8 cellular contexts compared by ENCODE assay signal in the genomic region with DNA sequence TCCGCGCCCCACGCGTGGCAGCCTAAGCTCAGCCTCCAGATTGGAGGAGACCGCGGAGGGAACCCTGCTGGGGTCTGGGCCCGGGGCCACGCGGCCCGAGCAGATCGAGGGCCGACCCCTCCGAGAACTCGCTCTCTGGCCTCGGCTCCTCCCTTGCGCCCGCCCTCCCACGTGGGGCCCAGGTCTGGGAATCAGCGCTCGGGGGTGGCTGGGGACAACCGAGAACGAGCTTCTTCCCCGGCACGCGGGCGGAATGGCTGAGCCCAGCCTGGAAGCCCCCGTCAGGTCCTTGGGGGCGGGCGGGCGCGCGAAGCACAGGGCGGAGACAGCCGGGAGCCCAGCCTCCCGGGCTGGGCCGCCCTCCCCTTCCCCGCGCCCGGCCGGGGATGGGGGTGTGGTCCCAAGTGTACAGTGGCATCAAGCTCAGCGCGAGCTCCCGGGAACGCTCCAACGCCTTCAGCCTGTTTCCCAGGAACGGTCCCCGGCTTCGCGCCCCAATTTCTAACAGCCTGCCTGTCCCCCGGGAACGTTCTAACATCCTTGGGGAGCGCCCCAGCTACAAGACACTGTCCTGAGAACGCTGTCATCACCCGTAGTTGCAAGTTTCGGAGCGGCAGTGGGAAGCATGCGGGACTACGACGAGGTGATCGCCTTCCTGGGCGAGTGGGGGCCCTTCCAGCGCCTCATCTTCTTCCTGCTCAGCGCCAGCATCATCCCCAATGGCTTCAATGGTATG. TPM values are rescaled to one million over a fixed set of nuclear protein-coding genes. Genes with fewer than 3 reads are reported as not detected.
DNase-seq lines count a peak whose midpoint lies in the region; ATAC-seq, FAIRE-seq and TF ChIP-seq lines count a peak whose summit lies in the region.

A gene (plus strand): TSS at position 403 of the 736 bp plus-strand sequence. CDS start 223 bp downstream, at position 626.

- H3K36me3 ChIP-seq in OCI-LY3 (replicated peaks; ENCODE audit: low read depth, low read length) = no peaks in the 10 kb centered on the region

- FAIRE-seq in HTR-8/SVneo (lab: Jason Lieb, UNC) = peak; percentile 16

- H3K4me2 ChIP-seq in OCI-LY3 (ENCODE audit: low read length) = peak within 1 kb of the TSS; percentile 87

- no peaks in the 10 kb centered on the region for H3K79me2 ChIP-seq in OCI-LY3 (ENCODE audit: low read length)

- H3K4me3 ChIP-seq in OCI-LY3 (ENCODE audit: low read length) = peak within 1 kb of the TSS; percentile 96
- peak within 1 kb of the TSS; percentile 78 for H3K4me3 ChIP-seq in epithelial cell of proximal tubule (ENCODE audit: low read depth, low read length)

- DNase-seq in COR-L47 (lab: John Stamatoyannopoulos, UW) = peak; percentile 91
- peak; percentile 93 for DNase-seq in HTR-8/SVneo (ENCODE audit: insufficient read length, low spot score)
- DNase-seq in activated T-cell treated with anti-CD3 and anti-CD28 coated beads for 48 hours (ENCODE audit: low read depth) = peak; percentile 86
- DNase-seq in epithelial cell of proximal tubule (ENCODE audit: low read depth) = no peak
- peak; percentile 88 for DNase-seq in mucosa of gallbladder (ENCODE audit: low spot score)
- DNase-seq in stimulated activated CD8-positive, alpha-beta memory T cell treated with anti-CD3 and anti-CD28 coated beads, Interleukin-4, amount 100 ng/mL, for 24 hours (ENCODE audit: low read depth) = peak; percentile 80

- no peaks in the 10 kb centered on the region for H3K27me3 ChIP-seq in OCI-LY3 (ENCODE audit: low read depth, low read length)

- peak within 1 kb of the TSS; percentile 20; the same call in 1 of the 2 replicates for H3K27ac ChIP-seq in OCI-LY3 (ENCODE audit: low read length)

- peak within 1 kb of the TSS; percentile 91 for H3K9ac ChIP-seq in OCI-LY3 (ENCODE audit: low read length)

- TF ChIP-seq CTCF in OCI-LY3 (IDR thresholded peaks at IDR 0.05; ENCODE audit: low read depth, low read length) (no peak), epithelial cell of proximal tubule (conservative IDR thresholded peaks at IDR 0.05; ENCODE audit: low read depth, low read length) (no peak)

- H4K20me1 ChIP-seq in OCI-LY3 (ENCODE audit: insufficient read depth, low read length) = no peaks in the 10 kb centered on the region

- peak within 1 kb of the TSS; percentile 98 for H2AFZ ChIP-seq in OCI-LY3 (ENCODE audit: low read depth, low read length)

- peak; percentile 53 for ATAC-seq in GM21367 (IDR thresholded peaks at IDR 0.05; ENCODE audit: unreplicated experiment)

- peaks cover 9% of the 10 kb centered on the region for H3K4me1 ChIP-seq in OCI-LY3 (ENCODE audit: low read length)

- no peaks in the 10 kb centered on the region for H3K9me3 ChIP-seq in OCI-LY3 (ENCODE audit: insufficient read depth, low read length)

RNA-seq across cellular contexts. Expression of the gene that starts here (rescaled TPM):
- total RNA-seq in epithelial cell of proximal tubule (0.75 and 1.6 TPM in 2 replicates), mucosa of gallbladder (0.37 TPM)

Comparison
In these comparisons a context has a peak if more than half of its experiments do, and no peak if none do; other contexts are left out.
1. Peak in DNase-seq in mucosa of gallbladder; RNA of the gene not detected or under 1 TPM.